ENCODE assay signal across 9 cellular contexts in the genomic region with DNA sequence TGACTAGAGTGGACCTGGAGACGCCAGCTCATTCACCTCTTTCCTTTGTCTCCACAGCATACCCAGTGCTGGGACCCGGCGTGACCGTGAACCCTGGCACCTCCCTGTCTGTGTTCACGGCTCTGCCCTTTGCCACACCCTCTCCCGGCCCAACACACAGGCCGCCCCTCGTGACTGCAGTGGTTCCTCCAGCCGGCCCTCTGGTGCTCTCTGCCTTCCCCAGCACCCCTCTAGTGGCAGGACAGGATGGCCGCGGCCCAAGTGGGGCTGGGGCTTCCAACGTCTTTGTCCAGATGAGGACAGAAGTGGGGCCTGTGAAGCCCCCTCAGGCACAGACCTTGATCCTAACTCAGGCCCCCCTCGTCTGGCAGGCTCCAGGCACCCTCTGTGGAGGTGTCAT. TPM values are rescaled to one million over a fixed set of nuclear protein-coding genes. Genes with fewer than 3 reads are reported as not detected.
"Had no signal": no experiment of that assay in that cellular context is flagged by ENCODE, and none has a peak within 500 bp of the region (broad histone marks: within the 10 kb centered on the region; RNA-seq: fewer than 3 reads in every experiment).

No MANE protein-coding gene starts in this region.

RNA-seq across cellular contexts. Expression of a gene that starts 3.0 kb away (rescaled TPM):
- total RNA-seq: activated CD4-positive, alpha-beta memory T cell treated with anti-CD3 and anti-CD28 coated beads, Interleukin-2, amount 10 ng/mL, durations not matched to agents 7 days and 5 days; activated CD4-positive, alpha-beta T cell treated with anti-CD3 and anti-CD28 coated beads for 36 hours; activated CD8-positive, alpha-beta memory T cell treated with anti-CD3 and anti-CD28 coated beads for 36 hours; activated naive CD4-positive, alpha-beta T cell treated with anti-CD3 and anti-CD28 coated beads for 36 hours; activated T-helper 17 cell treated with anti-CD3 and anti-CD28 coated beads, Interleukin-2, amount 50 U/mL, for 72 hours; astrocyte; MCF 10A; PC-9; T-cell had no signal
